ENCODE assay signal across 12 cellular contexts in genomic region chr10:62058476-62058875, GRCh38.
DNase-seq lines count a peak whose midpoint lies in the region; ATAC-seq and TF ChIP-seq lines count a peak whose summit lies in the region.
"Had no signal": no experiment of that assay in that cellular context is flagged by ENCODE, and none has a peak within 500 bp of the region (broad histone marks: within the 10 kb centered on the region; RNA-seq: fewer than 3 reads in every experiment).

No MANE protein-coding gene starts in this region.

- H3K36me3 ChIP-seq in heart right ventricle (peaks cover 0 to 84% (median 11%) of the 10 kb centered on the region in 9 donors), adipocyte (ENCODE audit: control insufficient read depth, insufficient read depth, low read length, severe bottlenecking) (peaks cover 88% of the 10 kb centered on the region), uterus (no peaks in the 10 kb centered on the region)

- TF ChIP-seq POLR2A in uterus (IDR thresholded peaks at IDR 0.05), result no peak

- H3K27ac Mint-ChIP-seq in naive B cell, result peak overlapping the region in 5 of 6 donors; percentile 37 to 74 (median 54)

- H3K27ac ChIP-seq in heart right ventricle (peak overlapping the region; percentile 65 to 98 (median 92)), uterus (peak overlapping the region; percentile 90 to 99)
- H3K27ac ChIP-seq: C4-2B had no signal

- 52 to 54% methylated on average over 2 of the region's 2 CpGs for WGBS in heart right ventricle, 2 donors

- H3K27me3 ChIP-seq in heart right ventricle (no peaks in the 10 kb centered on the region), adipocyte (replicated peaks; ENCODE audit: control insufficient read depth, insufficient read depth, low read length) (no peaks in the 10 kb centered on the region), uterus (no peaks in the 10 kb centered on the region)

- H3K4me1 Mint-ChIP-seq in naive B cell, result peaks cover 68 to 90% (median 74%) of the 10 kb centered on the region in 3 donors

- intact Hi-C loops in heart right ventricle (cut with DNase I) (no loop called here), left ventricle myocardium superior (cut with micrococcal nuclease) (no loop called here), uterus (cut with DNase I; ENCODE audit: low total_unique reads) (no loop called here)

- H3K9me3 ChIP-seq in heart right ventricle, result no peaks in the 10 kb centered on the region
- H3K9me3 ChIP-seq in adipocyte (ENCODE audit: control insufficient read depth, low read length), result no peaks in the 10 kb centered on the region
- H3K9me3 ChIP-seq in uterus, result no peaks in the 10 kb centered on the region

- H3K9ac ChIP-seq in adipocyte (ENCODE audit: low read length), result peak overlapping the region; percentile 86

- ATAC-seq in heart right ventricle, result no peak
- ATAC-seq in left ventricle myocardium superior, result no peak
- ATAC-seq in naive B cell (ENCODE audit: low read depth in 2 of 2), result no peak

- peak overlapping the region in 2 of 8 donors; percentile 15 to 45 for H3K4me3 Mint-ChIP-seq in naive B cell

- peaks cover 0 to 13% (median 4%) of the 10 kb centered on the region in 7 donors for H3K9me3 Mint-ChIP-seq in naive B cell

- H3K4me1 ChIP-seq in heart right ventricle (peaks cover 27 to 100% (median 82%) of the 10 kb centered on the region in 9 donors), adipocyte (ENCODE audit: control insufficient read depth, insufficient read depth, low read length) (peaks cover 100% of the 10 kb centered on the region), uterus (peaks cover 0 to 13% of the 10 kb centered on the region in 2 donors)

- TF ChIP-seq CTCF in heart right ventricle (IDR thresholded peaks at IDR 0.05), result no peak
- TF ChIP-seq CTCF in uterus (IDR thresholded peaks at IDR 0.05), result no peak

- peaks cover 65 to 81% of the 10 kb centered on the region in 2 donors for H3K36me3 Mint-ChIP-seq in naive B cell

- DNase-seq in heart right ventricle, result no peak
- DNase-seq in left ventricle myocardium superior, result no peak
- DNase-seq in adipocyte (ENCODE audit: low read depth), result peak; percentile 36
- no peak for DNase-seq in naive B cell
- no peak for DNase-seq in uterus
- no peak for DNase-seq in mucosa of gallbladder (ENCODE audit: low spot score)
- DNase-seq in Ammon's horn (ENCODE audit: low spot score), result no peak
- DNase-seq in NCI-H510A (lab: John Stamatoyannopoulos, UW), result no peak
- DNase-seq: cortex of kidney, head of caudate nucleus, Kasumi-1 had no signal

- H3K4me3 ChIP-seq in heart right ventricle, result peak overlapping the region in 2 of 10 donors; percentile 6 to 15
- H3K4me3 ChIP-seq in adipocyte (ENCODE audit: low read length), result peak overlapping the region; percentile 99
- peak overlapping the region in 1 of 2 donors; percentile 66 for H3K4me3 ChIP-seq in uterus

- no peaks in the 10 kb centered on the region for H3K27me3 Mint-ChIP-seq in naive B cell
